In the genomic region with DNA sequence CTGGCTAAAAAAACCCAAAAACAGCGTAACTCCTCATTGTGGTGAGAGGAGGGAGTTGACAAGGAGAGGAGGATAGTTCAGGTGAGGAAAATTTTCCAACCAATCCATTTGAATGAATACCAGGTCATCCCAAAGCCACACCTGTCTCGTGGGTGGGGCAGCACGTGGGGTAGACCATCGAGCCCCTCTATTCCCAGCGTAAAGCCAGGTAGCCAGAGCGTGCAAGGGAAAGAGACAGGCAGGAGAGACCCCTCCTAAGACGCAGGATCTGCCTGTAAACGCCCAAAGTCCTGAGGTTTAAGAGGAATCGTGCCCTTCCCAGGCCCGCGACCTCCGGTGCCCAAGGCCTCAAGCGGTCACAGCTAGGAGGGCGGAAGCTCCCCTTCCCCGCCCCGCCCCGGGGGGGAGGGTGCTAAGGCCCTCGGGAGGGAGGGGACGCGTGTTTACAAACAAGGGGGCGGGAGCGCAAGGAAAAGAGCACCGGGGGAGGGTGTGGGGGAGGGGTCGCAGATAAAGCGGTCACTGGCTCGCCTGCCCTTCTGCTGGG, we compare ENCODE assay signal across 8 cellular contexts. TPM values are rescaled to one million over a fixed set of nuclear protein-coding genes. Genes with fewer than 3 reads are reported as not detected.
DNase-seq lines count a peak whose midpoint lies in the region; ATAC-seq and TF ChIP-seq lines count a peak whose summit lies in the region.

No MANE protein-coding gene starts in this region.

- peaks cover 62% of the 10 kb centered on the region; the same call in 1 of the 2 replicates for H4K20me1 ChIP-seq in IMR-90 (ENCODE audit: insufficient read depth, low read length)

- POLR2A ChIA-PET in IMR-90 (lab: Charles Lee; ENCODE audit: unreplicated experiment): interaction anchor here (0.6 kb wide), 1 partner anchor 10 kb away, joined by 3 read pairs; no protein-coding TSS in a partner anchor

- in situ Hi-C loops in IMR-90 (cut with MboI; ENCODE audit: low sequenced_read_pairs) (no loop called here), astrocyte of the cerebellum (cut with HindIII; ENCODE audit: low sequenced_read_pairs) (no loop called here)

- TF ChIP-seq POLR2A in IMR-90 (IDR thresholded peaks at IDR 0.05; ENCODE audit: low read depth, low read length): no peak

- peak overlapping the region; percentile 99 for H3K4me2 ChIP-seq in IMR-90 (ENCODE audit: low read depth, low read length)

- peak overlapping the region; percentile 50; the same call in 1 of the 2 replicates for H4K91ac ChIP-seq in IMR-90 (ENCODE audit: insufficient read depth, low read depth, low read length)

- peak overlapping the region; percentile 82 for H4K5ac ChIP-seq in IMR-90 (ENCODE audit: low read depth, low read length)

- ATAC-seq in GM21390 (IDR thresholded peaks at IDR 0.05; ENCODE audit: unreplicated experiment) (peak; percentile 22), IMR-90 (ENCODE audit: low read depth) (peak; percentile 31)

- H3K9me3 ChIP-seq in IMR-90 (ENCODE audit: control insufficient read depth, insufficient read depth, low read length) (no peaks in the 10 kb centered on the region), iPS-20b (ENCODE audit: insufficient read depth, low read depth, low read length) (no peaks in the 10 kb centered on the region)

- no peak overlapping the region for H2BK15ac ChIP-seq in IMR-90 (ENCODE audit: low read depth, low read length)

- DNase-seq in D341Med (ENCODE audit: low spot score) (peak; percentile 82), IMR-90 (peak; percentile 35), SKM-1 (lab: John Stamatoyannopoulos, UW; ENCODE audit: unreplicated experiment) (peak; percentile 48), astrocyte of the cerebellum (ENCODE audit: low read depth) (no peak), NCI-H2107 treated with DMSO at 0.1 percent for 48 hours (lab: John Stamatoyannopoulos, UW; ENCODE audit: unreplicated experiment) (no peak)
- DNase-seq in stimulated activated CD4-positive, alpha-beta T cell treated with anti-CD3 and anti-CD28 coated beads, Interleukin-12 subunit alpha, Interleukin-12 subunit beta, amount 100 ng/mL, for 24 hours (ENCODE audit: low read depth in 2 of 2): peak; percentile 54 to 77

- no TSS peak for BruUV-seq in IMR-90 (replicated peaks; lab: Mats Ljungman, UMichigan)

- H3K9ac ChIP-seq in IMR-90 (ENCODE audit: low read depth, low read length): peak overlapping the region; percentile 96
- peak overlapping the region; percentile 95; the same call in 1 of the 2 replicates for H3K9ac ChIP-seq in iPS-20b (ENCODE audit: low read depth, low read length)

- intact Hi-C loops in IMR-90 (cut with micrococcal nuclease): loop anchor here (2.0 kb wide), 2 partner anchors 49 to 227 kb away; no protein-coding TSS in a partner anchor

- H3K4me1 ChIP-seq in IMR-90 (ENCODE audit: control insufficient read depth, insufficient read depth, low read length): peaks cover 14% of the 10 kb centered on the region
- peaks cover 9% of the 10 kb centered on the region for H3K4me1 ChIP-seq in iPS-20b (ENCODE audit: insufficient read depth, low read length)

- H2BK5ac ChIP-seq in IMR-90 (ENCODE audit: low read depth, low read length, poor library complexity, severe bottlenecking): peak overlapping the region; percentile 97

- no peak for TF ChIP-seq CTCF in IMR-90 (conservative IDR thresholded peaks at IDR 0.05; ENCODE audit: low read depth, low read length)
- no peak for TF ChIP-seq CTCF in astrocyte of the cerebellum (IDR thresholded peaks at IDR 0.05; ENCODE audit: low read depth, low read length, missing control alignments)

- H3K9me1 ChIP-seq in IMR-90 (ENCODE audit: insufficient read depth, low read length): peaks cover 27% of the 10 kb centered on the region

- peak overlapping the region; percentile 60 to 66; a peak in 2 of 4 replicates for H4K8ac ChIP-seq in IMR-90 (ENCODE audit: low read depth in 2 of 2, low read length in 2 of 2)

- H3K27me3 ChIP-seq in IMR-90 (ENCODE audit: control insufficient read depth, insufficient read depth, low read length) (no peaks in the 10 kb centered on the region), iPS-20b (ENCODE audit: insufficient read depth, low read length) (no peaks in the 10 kb centered on the region)

- peak overlapping the region; percentile 53; the same call in 1 of the 2 replicates for H2BK120ac ChIP-seq in IMR-90 (ENCODE audit: low read depth, low read length)

- peaks cover 47% of the 10 kb centered on the region for H3K36me3 ChIP-seq in IMR-90 (ENCODE audit: control insufficient read depth, insufficient read depth, low read length)
- H3K36me3 ChIP-seq in iPS-20b (ENCODE audit: insufficient read depth, low read depth, low read length): peaks cover 51% of the 10 kb centered on the region

- peak overlapping the region; percentile 99 for H3K4ac ChIP-seq in IMR-90 (ENCODE audit: low read depth, low read length)

- H3K27ac ChIP-seq in IMR-90 (ENCODE audit: insufficient read depth, low read length) (peak overlapping the region; percentile 95), iPS-20b (ENCODE audit: low read length) (no peak overlapping the region)

- 0 out of 2 replicates have a peak overlapping the region, but pooled peaks have one; percentile 42 for H3K18ac ChIP-seq in IMR-90 (ENCODE audit: low read depth, low read length)

- peak overlapping the region; percentile 84 for H3K23ac ChIP-seq in IMR-90 (ENCODE audit: low read depth, low read length)

- peak overlapping the region; percentile 73 for H3K4me3 ChIP-seq in IMR-90 (ENCODE audit: insufficient read depth, low read depth, low read length)
- peak overlapping the region; percentile 79 for H3K4me3 ChIP-seq in astrocyte of the cerebellum (ENCODE audit: low read depth, low read length)
- peak overlapping the region; percentile 96 for H3K4me3 ChIP-seq in iPS-20b (ENCODE audit: low read length)

- H3K56ac ChIP-seq in IMR-90 (ENCODE audit: extremely low read depth, insufficient read depth, low read length): peak overlapping the region; percentile 45; the same call in 1 of the 2 replicates

- peaks cover 22 to 90% of the 10 kb centered on the region in 2 experiments; a peak in 3 of 4 replicates for H3K79me1 ChIP-seq in IMR-90 (ENCODE audit: low read depth in 1 of 2, low read length in 2 of 2)

- peak overlapping the region; percentile 81 for H2AK5ac ChIP-seq in IMR-90 (ENCODE audit: low read depth, low read length)

- CTCF ChIA-PET in IMR-90 (lab: Yijun Ruan, JAX): no interaction called here

- no peak for TF ChIP-seq RAD21 in IMR-90 (IDR thresholded peaks at IDR 0.05; ENCODE audit: low read length)

- peak overlapping the region; percentile 99 for H2AK9ac ChIP-seq in IMR-90 (replicated peaks; ENCODE audit: low read depth, low read length, poor library complexity)

- no peak overlapping the region for H2BK20ac ChIP-seq in IMR-90 (ENCODE audit: low read depth, low read length)

- dilution Hi-C loops in IMR-90 (cut with HindIII; ENCODE audit: low sequenced_read_pairs, unreplicated experiment): no loop called here

- WGBS in IMR-90 (ENCODE audit: extremely low coverage in 2 of 2, insufficient read length in 1 of 2), 2 experiments: no CpG with 5 or more reads among the region's 26 CpGs

- peak overlapping the region; percentile 98; the same call in 1 of the 2 replicates for H3K14ac ChIP-seq in IMR-90 (replicated peaks; ENCODE audit: low read depth, low read length)

- H2AFZ ChIP-seq in IMR-90 (replicated peaks; ENCODE audit: low read length, poor library complexity): peak overlapping the region; percentile 99

TF ChIP-seq in IMR-90, 13 proteins besides CTCF, POLR2A, EP300 and RAD21:
- TF ChIP-seq NFE2L2 (IDR thresholded peaks at IDR 0.05; ENCODE audit: low read depth, low read length): no peak
- peak; percentile 60; the same call in 1 of the 2 replicates for TF ChIP-seq MAZ (IDR thresholded peaks at IDR 0.05; ENCODE audit: borderline replicate concordance, low read depth, low read length)
- TF ChIP-seq, protein P1, sequence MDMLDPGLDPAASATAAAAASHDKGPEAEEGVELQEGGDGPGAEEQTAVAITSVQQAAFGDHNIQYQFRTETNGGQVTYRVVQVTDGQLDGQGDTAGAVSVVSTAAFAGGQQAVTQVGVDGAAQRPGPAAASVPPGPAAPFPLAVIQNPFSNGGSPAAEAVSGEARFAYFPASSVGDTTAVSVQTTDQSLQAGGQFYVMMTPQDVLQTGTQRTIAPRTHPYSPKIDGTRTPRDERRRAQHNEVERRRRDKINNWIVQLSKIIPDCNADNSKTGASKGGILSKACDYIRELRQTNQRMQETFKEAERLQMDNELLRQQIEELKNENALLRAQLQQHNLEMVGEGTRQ (IDR thresholded peaks at IDR 0.05; ENCODE audit: low read depth, low read length): no peak

RNA-seq across cellular contexts. Expression of a gene that starts 0.7 kb away (rescaled TPM):
- 16.7 and 18.6 TPM in 2 replicates for total RNA-seq in IMR-90 (2012; rRNA removed)
- 46.9 and 53.7 TPM in 2 replicates for polyA plus RNA-seq in IMR-90 (2012; rRNA removed)
- polyA plus RNA-seq in IMR-90 (2012; cell fraction: cytosol; rRNA removed): 29.7 and 30.4 TPM in 2 replicates
- 257 and 289 TPM in 2 replicates for polyA plus RNA-seq in IMR-90 (2012; cell fraction: nucleus; rRNA removed; ENCODE audit: low replicate concordance)

RNA-seq across cellular contexts. Expression of a gene that starts 0.9 kb away (rescaled TPM):
- 134 and 135 TPM in 2 replicates for total RNA-seq in IMR-90 (2012; rRNA removed)
- 196 and 208 TPM in 2 replicates for polyA plus RNA-seq in IMR-90 (2012; rRNA removed)
- 141 and 149 TPM in 2 replicates for polyA plus RNA-seq in IMR-90 (2012; cell fraction: cytosol; rRNA removed)
- polyA plus RNA-seq in IMR-90 (2012; cell fraction: nucleus; rRNA removed; ENCODE audit: low replicate concordance): 129 and 163 TPM in 2 replicates

RNA-seq across cellular contexts. Expression of a gene that starts 4.7 kb away (rescaled TPM):
- 1.6 and 1.9 TPM in 2 replicates for total RNA-seq in IMR-90 (2012; rRNA removed)
- 3.4 and 4.3 TPM in 2 replicates for polyA plus RNA-seq in IMR-90 (2012; rRNA removed)
- 2.8 and 6.2 TPM in 2 replicates for polyA plus RNA-seq in IMR-90 (2012; cell fraction: cytosol; rRNA removed)
- polyA plus RNA-seq in IMR-90 (2012; cell fraction: nucleus; rRNA removed; ENCODE audit: low replicate concordance): 6.7 and 11.7 TPM in 2 replicates

RNA-seq across cellular contexts. Expression of a gene that starts 7.5 kb away (rescaled TPM):
- total RNA-seq in IMR-90 (2012; rRNA removed): under 0.01 TPM in 2 replicates
- polyA plus RNA-seq in IMR-90 (2012; rRNA removed): 0.38 and 0.52 TPM in 2 replicates
- 0.12 and 0.30 TPM in 2 replicates for polyA plus RNA-seq in IMR-90 (2012; cell fraction: cytosol; rRNA removed)
- 5.5 and 8.0 TPM in 2 replicates for polyA plus RNA-seq in IMR-90 (2012; cell fraction: nucleus; rRNA removed; ENCODE audit: low replicate concordance)

RNA-seq across cellular contexts. Expression of a gene that starts 8.5 kb away (rescaled TPM):
- 14.9 and 16.4 TPM in 2 replicates for total RNA-seq in IMR-90 (2012; rRNA removed)
- 38.2 and 40.8 TPM in 2 replicates for polyA plus RNA-seq in IMR-90 (2012; rRNA removed)
- 41.2 and 49.4 TPM in 2 replicates for polyA plus RNA-seq in IMR-90 (2012; cell fraction: cytosol; rRNA removed)
- polyA plus RNA-seq in IMR-90 (2012; cell fraction: nucleus; rRNA removed; ENCODE audit: low replicate concordance): 110 and 131 TPM in 2 replicates

Comparison
In these comparisons a context has a peak if more than half of its experiments do, and no peak if none do; other contexts are left out.
1. DNase-seq: peak in D341Med (single experiment), IMR-90 (single experiment), SKM-1 (single experiment) and stimulated activated CD4-positive, alpha-beta T cell treated with anti-CD3 and anti-CD28 coated beads, Interleukin-12 subunit alpha, Interleukin-12 subunit beta, amount 100 ng/mL, for 24 hours (2 of 2); none in astrocyte of the cerebellum (single experiment) and NCI-H2107 treated with DMSO at 0.1 percent for 48 hours (single experiment).
2. Peak in every context shown above with its lines, with median percentiles within 50 percentile points of each other: H3K4me3 ChIP-seq.